In the genomic region with DNA sequence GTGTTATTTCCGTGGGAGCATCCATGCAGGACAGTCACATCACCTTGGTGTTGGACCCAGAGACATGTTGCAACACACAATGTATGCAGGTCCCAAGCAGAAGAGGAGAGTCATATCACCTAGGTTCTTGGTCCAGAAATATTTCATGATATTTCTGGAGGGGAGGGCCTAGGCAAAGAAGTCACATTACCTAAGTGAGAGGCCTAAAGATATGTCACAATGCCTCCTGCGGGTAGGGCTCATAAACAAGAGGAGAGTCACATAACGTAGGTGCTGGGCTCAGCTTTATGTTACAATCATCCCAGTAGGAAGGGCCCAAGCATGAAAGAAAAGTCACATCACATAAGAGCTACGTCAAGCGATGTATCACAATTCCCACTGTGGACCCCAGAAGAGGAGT, we compare ENCODE assay signal across 24 cellular contexts. TPM values are rescaled to one million over a fixed set of nuclear protein-coding genes. Genes with fewer than 3 reads are reported as not detected.
DNase-seq lines count a peak whose midpoint lies in the region; ATAC-seq, FAIRE-seq and TF ChIP-seq lines count a peak whose summit lies in the region.
"Had no signal": no experiment of that assay in that cellular context is flagged by ENCODE, and none has a peak within 500 bp of the region (broad histone marks: within the 10 kb centered on the region; RNA-seq: fewer than 3 reads in every experiment).

No MANE protein-coding gene starts in this region.

- H3K27ac Mint-ChIP-seq in activated T-cell treated with anti-CD3 and anti-CD28 coated beads, Interleukin-2, amount 50 U/mL, for 72 hours, result peak overlapping the region; percentile 19
- peak overlapping the region; percentile 31 to 66 (median 33) for H3K27ac Mint-ChIP-seq in CD4-positive, CD25-positive, alpha-beta regulatory T cell
- H3K27ac Mint-ChIP-seq in T-helper 17 cell, result peak overlapping the region; percentile 49
- H3K27ac Mint-ChIP-seq: B cell; CD4-positive, alpha-beta T cell had no signal

- no peaks in the 10 kb centered on the region for H3K9me3 Mint-ChIP-seq in activated T-cell treated with anti-CD3 and anti-CD28 coated beads, Interleukin-2, amount 50 U/mL, for 72 hours
- H3K9me3 Mint-ChIP-seq in CD4-positive, CD25-positive, alpha-beta regulatory T cell, result peaks cover 0 to 2% (median 0%) of the 10 kb centered on the region in 7 donors
- H3K9me3 Mint-ChIP-seq: CD4-positive, alpha-beta T cell; CD8-positive, alpha-beta memory T cell had no signal

- H3K36me3 Mint-ChIP-seq in activated T-cell treated with anti-CD3 and anti-CD28 coated beads, Interleukin-2, amount 50 U/mL, for 72 hours (ENCODE audit: insufficient read depth in 2 of 2), result peaks cover 15 to 24% of the 10 kb centered on the region in 2 donors
- H3K36me3 Mint-ChIP-seq in CD4-positive, CD25-positive, alpha-beta regulatory T cell, result peaks cover 41% of the 10 kb centered on the region
- peaks cover 4% of the 10 kb centered on the region for H3K36me3 Mint-ChIP-seq in T-helper 17 cell (ENCODE audit: low read depth)

- no peak overlapping the region for H3K4me3 ChIP-seq in CD4-positive, CD25-positive, alpha-beta regulatory T cell (ENCODE audit: low read depth, low read length)
- H3K4me3 ChIP-seq in neutrophil (ENCODE audit: low read depth in 1 of 2, low read length in 1 of 2) (no peak overlapping the region), small intestine (ENCODE audit: low read depth in 1 of 2, low read length in 2 of 2) (no peak overlapping the region)
- H3K4me3 ChIP-seq: BLaER1, GM12878 had no signal

- H3K9me3 ChIP-seq in CD4-positive, CD25-positive, alpha-beta regulatory T cell (ENCODE audit: control insufficient read depth in 2 of 2, low read length in 2 of 2), result no peaks in the 10 kb centered on the region
- H3K9me3 ChIP-seq in T-helper 17 cell (ENCODE audit: control insufficient read depth, low read length, poor library complexity, severe bottlenecking) (no peaks in the 10 kb centered on the region), neutrophil (no peaks in the 10 kb centered on the region), small intestine (ENCODE audit: control insufficient read depth, low read depth) (no peaks in the 10 kb centered on the region)
- H3K9me3 ChIP-seq: BLaER1 had no signal

- peaks cover 11% of the 10 kb centered on the region for H3K4me1 Mint-ChIP-seq in activated T-cell treated with anti-CD3 and anti-CD28 coated beads, Interleukin-2, amount 50 U/mL, for 72 hours (ENCODE audit: low read depth)
- peaks cover 0 to 10% (median 0%) of the 10 kb centered on the region in 4 donors for H3K4me1 Mint-ChIP-seq in CD4-positive, CD25-positive, alpha-beta regulatory T cell
- no peaks in the 10 kb centered on the region for H3K4me1 Mint-ChIP-seq in T-helper 17 cell
- H3K4me1 Mint-ChIP-seq: B cell had no signal

- no peak for FAIRE-seq in small intestine (lab: Jason Lieb, UNC)
- FAIRE-seq: A204.1, D721Med, GM12878, H54 had no signal

- 86 to 97% (median 92%) methylated on average over 5 of the region's 5 CpGs for WGBS in small intestine, 3 donors

- no peaks in the 10 kb centered on the region for H3K27me3 Mint-ChIP-seq in activated T-cell treated with anti-CD3 and anti-CD28 coated beads, Interleukin-2, amount 50 U/mL, for 72 hours (ENCODE audit: low read depth)
- H3K27me3 Mint-ChIP-seq in CD4-positive, CD25-positive, alpha-beta regulatory T cell, result no peaks in the 10 kb centered on the region
- no peaks in the 10 kb centered on the region for H3K27me3 Mint-ChIP-seq in T-helper 17 cell
- H3K27me3 Mint-ChIP-seq: B cell; CD4-positive, alpha-beta T cell had no signal

- ATAC-seq in activated T-cell treated with anti-CD3 and anti-CD28 coated beads, Interleukin-2, amount 50 U/mL, for 72 hours (replicated peaks in 1 of 2), result no peak
- ATAC-seq in CD4-positive, CD25-positive, alpha-beta regulatory T cell (ENCODE audit: low read depth in 2 of 2), result no peak
- no peak for ATAC-seq in T-helper 17 cell
- ATAC-seq in HG02938 (IDR thresholded peaks at IDR 0.05; ENCODE audit: unreplicated experiment), result no peak
- no peak for ATAC-seq in HG03025 (IDR thresholded peaks at IDR 0.05; ENCODE audit: low FRiP score, unreplicated experiment)
- ATAC-seq: GM12878 had no signal

- no peak for DNase-seq in activated T-cell treated with anti-CD3 and anti-CD28 coated beads, Interleukin-2, amount 50 U/mL, for 72 hours
- DNase-seq in activated T-cell treated with anti-CD3 and anti-CD28 coated beads, Interleukin-2, amount 50 U/mL, for 48 hours, result no peak
- no peak for DNase-seq in CD4-positive, CD25-positive, alpha-beta regulatory T cell
- DNase-seq in T-helper 17 cell (no peak), small intestine (no peak)
- DNase-seq: CD4-positive, alpha-beta T cell; CD8-positive, alpha-beta memory T cell; DMS 273 treated with DMSO at 0.1 percent for 48 hours; DMS79; EL; GDM1; GOT3; HCEC 1CT had no signal

- no peak overlapping the region for H3K4me3 Mint-ChIP-seq in activated T-cell treated with anti-CD3 and anti-CD28 coated beads, Interleukin-2, amount 50 U/mL, for 72 hours
- H3K4me3 Mint-ChIP-seq in CD4-positive, CD25-positive, alpha-beta regulatory T cell, result peak overlapping the region in 1 of 4 donors; percentile 4
- H3K4me3 Mint-ChIP-seq in T-helper 17 cell, result no peak overlapping the region
- H3K4me3 Mint-ChIP-seq: B cell; CD4-positive, alpha-beta T cell had no signal

- H3K27me3 ChIP-seq in CD4-positive, CD25-positive, alpha-beta regulatory T cell (ENCODE audit: control insufficient read depth, insufficient read depth, low read length), result no peaks in the 10 kb centered on the region
- H3K27me3 ChIP-seq in neutrophil (no peaks in the 10 kb centered on the region), small intestine (ENCODE audit: control insufficient read depth in 2 of 2, insufficient read depth in 2 of 2, low read length in 2 of 2) (no peaks in the 10 kb centered on the region)
- H3K27me3 ChIP-seq: BLaER1 had no signal

- H3K4me1 ChIP-seq in CD4-positive, CD25-positive, alpha-beta regulatory T cell (ENCODE audit: control insufficient read depth, insufficient read depth, low read length, poor library complexity, severe bottlenecking), result no peaks in the 10 kb centered on the region
- H3K4me1 ChIP-seq in neutrophil (ENCODE audit: control insufficient read depth in 1 of 2, insufficient read depth in 1 of 2, low read depth in 1 of 2, low read length in 1 of 2) (peaks cover 0 to 21% of the 10 kb centered on the region in 2 experiments), small intestine (ENCODE audit: control insufficient read depth in 2 of 2, insufficient read depth in 1 of 2, low read depth in 1 of 2, low read length in 1 of 2) (no peaks in the 10 kb centered on the region)
- H3K4me1 ChIP-seq: BLaER1 had no signal

- TF ChIP-seq CTCF in neutrophil (IDR thresholded peaks at IDR 0.05), result no peak

- peaks cover 31% of the 10 kb centered on the region for H3K36me3 ChIP-seq in CD4-positive, CD25-positive, alpha-beta regulatory T cell (ENCODE audit: control insufficient read depth, insufficient read depth, low read length)
- H3K36me3 ChIP-seq in neutrophil (peaks cover 14% of the 10 kb centered on the region), small intestine (ENCODE audit: control insufficient read depth in 2 of 2, insufficient read depth in 2 of 2, low read length in 2 of 2) (peaks cover 0 to 4% of the 10 kb centered on the region in 2 donors)

- H3K27ac ChIP-seq in CD4-positive, CD25-positive, alpha-beta regulatory T cell (ENCODE audit: insufficient read depth, low read length, poor library complexity, severe bottlenecking), result no peak overlapping the region
- peak overlapping the region; percentile 25 for H3K27ac ChIP-seq in neutrophil
- no peak overlapping the region for H3K27ac ChIP-seq in small intestine (ENCODE audit: low read depth in 1 of 2, low read length in 1 of 2)
- H3K27ac ChIP-seq: 22Rv1, BLaER1, C4-2B had no signal

RNA-seq across cellular contexts. Expression of a gene that starts 10.8 kb away (rescaled TPM):
- total RNA-seq in activated T-cell treated with anti-CD3 and anti-CD28 coated beads, Interleukin-2, amount 50 U/mL, for 72 hours, result 10 to 100 TPM; 12.7 to 15.4 TPM
- total RNA-seq in CD4-positive, CD25-positive, alpha-beta regulatory T cell, result 3.7 TPM
- polyA plus RNA-seq in CD4-positive, CD25-positive, alpha-beta regulatory T cell, result 1 to 10 TPM; 1.8 to 2.4 (median 1.9) TPM
- 1 to 10 TPM; 2.1 to 3.2 TPM for total RNA-seq in T-helper 17 cell
- polyA plus RNA-seq in small intestine, result 1 to 10 TPM in 1 of 3 donors, under 1 TPM in 1, not detected in 1; 0.27 to 1.1 TPM
